Comparison of ENCODE assay signal across 8 cellular contexts in the genomic region with DNA sequence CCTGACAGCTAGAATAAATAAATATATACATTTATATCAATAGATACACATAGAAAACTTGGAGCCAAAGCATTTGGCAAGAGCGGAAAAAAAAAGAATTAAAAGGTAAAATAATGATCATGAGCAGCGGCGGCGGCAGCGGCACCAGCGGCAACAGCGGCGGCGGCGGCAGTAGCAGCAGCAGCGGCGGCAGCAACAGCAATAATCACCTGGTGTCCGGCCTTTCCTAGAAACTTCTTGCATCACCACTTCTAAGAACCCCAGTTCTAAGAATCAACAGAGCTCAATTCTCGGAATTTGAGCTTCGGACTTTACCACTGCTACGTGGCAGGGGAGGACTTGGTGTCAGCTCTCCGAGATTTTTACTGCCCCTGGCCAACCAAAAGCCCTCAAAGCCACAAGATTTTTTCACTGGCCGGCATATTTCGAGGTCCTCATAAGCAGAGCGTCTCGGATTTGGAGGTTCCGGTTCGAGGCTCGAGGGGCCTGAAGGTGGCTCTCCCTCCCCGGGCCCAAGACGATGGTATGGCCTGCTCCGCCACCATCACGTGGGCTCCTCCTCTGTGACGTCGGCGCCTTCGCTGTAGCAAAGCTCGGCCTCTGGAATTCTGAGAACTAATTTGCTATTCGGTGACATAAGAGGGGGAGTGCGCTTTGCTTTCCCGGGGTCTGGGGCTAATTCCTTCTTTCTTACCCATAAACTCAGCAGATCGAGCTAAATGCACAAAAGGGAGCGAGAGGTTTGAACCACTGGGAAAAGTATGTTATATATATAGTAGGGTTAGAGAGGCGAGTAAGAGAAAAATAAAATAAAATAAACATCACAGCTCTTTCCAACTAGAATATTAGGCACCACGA. TPM values are rescaled to one million over a fixed set of nuclear protein-coding genes. Genes with fewer than 3 reads are reported as not detected.
DNase-seq lines count a peak whose midpoint lies in the region; ATAC-seq, FAIRE-seq and TF ChIP-seq lines count a peak whose summit lies in the region.

A gene (minus strand): TSS at position 268 of the 858 bp plus-strand sequence. CDS start 11,775 bp downstream, outside the sequence.

- peak within 1 kb of the TSS; percentile 70 for H3K4me3 ChIP-seq in AG09309 (ENCODE audit: control insufficient read depth, low read depth, low read length)
- peak within 1 kb of the TSS; percentile 55 to 100 (median 93) for H3K4me3 ChIP-seq in keratinocyte (ENCODE audit: control insufficient read depth in 2 of 3, extremely low read depth in 1 of 3, insufficient read depth in 2 of 3, low read depth in 1 of 3, low read length in 3 of 3)

- H4K20me1 ChIP-seq in keratinocyte (ENCODE audit: control insufficient read depth, extremely low read depth, insufficient read depth, low read length) = no peaks in the 10 kb centered on the region

- H3K9ac ChIP-seq in keratinocyte (ENCODE audit: control insufficient read depth, extremely low read depth, insufficient read depth, low read length) = peak within 1 kb of the TSS; percentile 85

- H3K9me3 ChIP-seq in keratinocyte (ENCODE audit: control insufficient read depth, low read depth, low read length) = no peaks in the 10 kb centered on the region

- dilution Hi-C loops in keratinocyte (cut with MboI; ENCODE audit: extremely low pct_ligation_motif_present, low sequenced_read_pairs) = loop anchor here (25.0 kb wide), 1 partner anchor 1192 kb away; no protein-coding TSS in a partner anchor

- peak; percentile 72 for ATAC-seq in HG03442 (IDR thresholded peaks at IDR 0.05; ENCODE audit: unreplicated experiment)

- H3K79me2 ChIP-seq in keratinocyte (ENCODE audit: control insufficient read depth, insufficient read depth, low read length) = peaks cover 31% of the 10 kb centered on the region

- H3K27ac ChIP-seq in keratinocyte (ENCODE audit: control insufficient read depth, insufficient read depth, low read length) = peak within 1 kb of the TSS; percentile 95

- DNase-seq in AG09309 (ENCODE audit: low read depth) (peak; percentile 98), GM19238 (ENCODE audit: insufficient read length, low spot score) (peak; percentile 42), NCI-H524 (lab: John Stamatoyannopoulos, UW) (peak; percentile 97), cerebellum (ENCODE audit: low spot score) (peak; percentile 92), keratinocyte (ENCODE audit: low read depth, low spot score) (peak; percentile 74)
- DNase-seq in activated CD4-positive, alpha-beta T cell treated with anti-CD3 and anti-CD28 coated beads for 24 hours (ENCODE audit: low read depth in 2 of 2) = peak; percentile 75 to 78
- peak; percentile 76 for DNase-seq in stimulated activated CD4-positive, alpha-beta T cell treated with anti-CD3 and anti-CD28 coated beads, Interleukin-12 subunit alpha, Interleukin-12 subunit beta, amount 100 ng/mL, for 4 hours

- H3K27me3 ChIP-seq in keratinocyte (ENCODE audit: control insufficient read depth, extremely low read depth, insufficient read depth, low read length) = no peaks in the 10 kb centered on the region

- H2AFZ ChIP-seq in keratinocyte (ENCODE audit: control insufficient read depth, low read length) = peak within 1 kb of the TSS; percentile 75

- peaks cover 46% of the 10 kb centered on the region for H3K4me1 ChIP-seq in keratinocyte (ENCODE audit: control insufficient read depth, extremely low read depth, insufficient read depth, low read length)

- TF ChIP-seq CTCF in AG09309 (IDR thresholded peaks at IDR 0.05; ENCODE audit: control insufficient read depth, insufficient read depth, low read depth, low read length, missing control alignments) = no peak
- TF ChIP-seq CTCF in keratinocyte (optimal IDR thresholded peaks at IDR 0.05 in 1 of 3, IDR thresholded peaks at IDR 0.05 in 1 of 3, conservative IDR thresholded peaks at IDR 0.05 in 1 of 3; ENCODE audit: extremely low read depth in 1 of 3, insufficient read depth in 2 of 3, low read length in 3 of 3) = peak in 1 of 3 experiments; percentile 7

- H3K4me2 ChIP-seq in keratinocyte (ENCODE audit: control insufficient read depth, extremely low read depth, insufficient read depth, low read depth, low read length) = peak within 1 kb of the TSS; percentile 95

- FAIRE-seq in keratinocyte (lab: Jason Lieb, UNC) = peak; percentile 71

- no peaks in the 10 kb centered on the region for H3K36me3 ChIP-seq in keratinocyte (ENCODE audit: control insufficient read depth in 2 of 2, extremely low read depth in 1 of 2, insufficient read depth in 2 of 2, low read length in 2 of 2)

- H3K9me1 ChIP-seq in keratinocyte (ENCODE audit: control insufficient read depth, extremely low read depth, insufficient read depth, low read length) = no peaks in the 10 kb centered on the region

RNA-seq across cellular contexts. Expression of the gene that starts here (rescaled TPM):
- 6.6 TPM for total RNA-seq in cerebellum
- 4.1 to 7.8 TPM (median 7.7 TPM) in 3 replicates for polyA plus RNA-seq in keratinocyte
- polyA plus RNA-seq in keratinocyte (2011; ENCODE audit: low read depth) = 17.9 TPM
- 3.7 TPM in 2 replicates for polyA plus RNA-seq in keratinocyte (2011; cell fraction: cytosol; rRNA removed)
- polyA plus RNA-seq in keratinocyte (2011; cell fraction: nucleus; rRNA removed) = 17.1 and 23.6 TPM in 2 replicates
- 10.9 and 81.2 TPM in 2 replicates for polyA plus RNA-seq in keratinocyte (2012; ENCODE audit: low replicate concordance)
- 9.3 to 25.2 TPM (median 9.4 TPM) in 3 replicates for polyA minus RNA-seq in keratinocyte
- 5.9 TPM for polyA minus RNA-seq in keratinocyte (2011; cell fraction: cytosol; rRNA and poly(A)+ RNA removed)
- polyA minus RNA-seq in keratinocyte (2011; cell fraction: nucleus; rRNA and poly(A)+ RNA removed) = 13.9 and 17.6 TPM in 2 replicates

Comparison
In these comparisons a context has a peak if more than half of its experiments do, and no peak if none do; other contexts are left out.
1. Peak in every context shown above with its lines: DNase-seq, ATAC-seq, H3K4me3 ChIP-seq and H3K27ac ChIP-seq.
2. DNase-seq: peak in every context shown above with its lines; median percentile 98 in AG09309; 97 in NCI-H524; 92 in cerebellum; 76 in activated CD4-positive, alpha-beta T cell treated with anti-CD3 and anti-CD28 coated beads for 24 hours; 76 in stimulated activated CD4-positive, alpha-beta T cell treated with anti-CD3 and anti-CD28 coated beads, Interleukin-12 subunit alpha, Interleukin-12 subunit beta, amount 100 ng/mL, for 4 hours; 74 in keratinocyte; 42 in GM19238.